In genomic region chr20:36084356-36084755, GRCh38 we compare ENCODE assay signal across 18 cellular contexts.
DNase-seq lines count a peak whose midpoint lies in the region; ATAC-seq, FAIRE-seq and TF ChIP-seq lines count a peak whose summit lies in the region.
"Had no signal": no experiment of that assay in that cellular context is flagged by ENCODE, and none has a peak within 500 bp of the region (broad histone marks: within the 10 kb centered on the region; RNA-seq: fewer than 3 reads in every experiment).

No MANE protein-coding gene starts in this region.

- no peaks in the 10 kb centered on the region for H3K9me2 ChIP-seq in PC-9 (ENCODE audit: insufficient read depth)

- H3K27ac ChIP-seq in HepG2 (ENCODE audit: extremely low read length, insufficient read depth, low read length) (no peak overlapping the region), right lobe of liver (no peak overlapping the region), PC-9 (peak overlapping the region; percentile 97), epithelial cell of prostate (peak overlapping the region; percentile 87), stomach (peak overlapping the region; percentile 62 to 87 (median 80))
- H3K27ac ChIP-seq: BLaER1 treated with 17β-estradiol and CSF1 and Interleukin-3, amounts not matched to agents 10 nM and 100 nM; GM23248 had no signal

- peaks cover 24% of the 10 kb centered on the region for H3K4me1 ChIP-seq in HepG2 (ENCODE audit: insufficient read depth, low read length)
- H3K4me1 ChIP-seq in right lobe of liver: no peaks in the 10 kb centered on the region
- peaks cover 80% of the 10 kb centered on the region for H3K4me1 ChIP-seq in PC-9 (replicated peaks; ENCODE audit: insufficient read depth)
- H3K4me1 ChIP-seq in stomach: peaks cover 0 to 15% (median 9%) of the 10 kb centered on the region in 4 donors

- H3K9me3 ChIP-seq in HepG2 (ENCODE audit: low read length): peaks cover 5% of the 10 kb centered on the region; the same call in 1 of the 2 replicates
- no peaks in the 10 kb centered on the region for H3K9me3 ChIP-seq in right lobe of liver
- H3K9me3 ChIP-seq in PC-9 (ENCODE audit: insufficient read depth, low read depth): peaks cover 7% of the 10 kb centered on the region; the same call in 1 of the 2 replicates
- no peaks in the 10 kb centered on the region for H3K9me3 ChIP-seq in stomach
- H3K9me3 ChIP-seq: HAP-1 had no signal

- H3F3A ChIP-seq in PC-9 (ENCODE audit: insufficient read depth, low read depth): peaks cover 60% of the 10 kb centered on the region

- POLR2A ChIA-PET in HepG2 (lab: Yijun Ruan, JAX): interaction anchor here (1.2 kb wide), 1 partner anchor 9 kb away, joined by 3 read pairs; no protein-coding TSS in a partner anchor
- POLR2A ChIA-PET in PC-9 (lab: Charles Lee; ENCODE audit: unreplicated experiment): no interaction called here

- 42% methylated on average over 3 of the region's 3 CpGs for WGBS in HepG2 (ENCODE audit: low lambda C conversion rate)
- 66% methylated on average over 3 of the region's 3 CpGs for WGBS in right lobe of liver (ENCODE audit: insufficient coverage, low coverage, low lambda C conversion rate, missing lambda C conversion rate)
- WGBS in stomach, 5 donors: 89 to 96% (median 92%) methylated on average over 3 of the region's 3 CpGs

- H3K27me3 ChIP-seq in HepG2 (ENCODE audit: control insufficient read depth in 1 of 2, insufficient read depth in 2 of 2, low read length in 2 of 2) (0 out of 5 replicates have a peak, but pooled peaks cover 0 to 4% of the 10 kb centered on the region in 2 experiments), right lobe of liver (no peaks in the 10 kb centered on the region), PC-9 (ENCODE audit: insufficient read depth, low read depth) (no peaks in the 10 kb centered on the region), stomach (no peaks in the 10 kb centered on the region)

- no peak overlapping the region for H3K9ac ChIP-seq in HepG2 (ENCODE audit: insufficient read depth, low read depth, low read length)
- H3K9ac ChIP-seq: BLaER1 treated with 17β-estradiol and CSF1 and Interleukin-3, amounts not matched to agents 10 nM and 100 nM; GM23248 had no signal

- H3K4me3 ChIP-seq in HepG2 (replicated peaks in 1 of 3; ENCODE audit: insufficient read depth in 1 of 3, low read depth in 2 of 3, low read length in 3 of 3) (no peak overlapping the region), right lobe of liver (no peak overlapping the region), PC-9 (peak overlapping the region; percentile 24), stomach (no peak overlapping the region)
- H3K4me3 ChIP-seq: BLaER1 treated with 17β-estradiol and CSF1 and Interleukin-3, amounts not matched to agents 10 nM and 100 nM; GM12878; GM23248; HAP-1 had no signal

- no peak for ATAC-seq in HepG2
- ATAC-seq in right lobe of liver: no peak
- ATAC-seq in GM21529 (IDR thresholded peaks at IDR 0.05; ENCODE audit: unreplicated experiment): no peak
- ATAC-seq: CD8-positive, alpha-beta T cell; GM12878 had no signal

- no peak for DNase-seq in HepG2 (ENCODE audit: low spot score)
- DNase-seq in right lobe of liver: no peak
- no peak for DNase-seq in PC-9
- no peak for DNase-seq in epithelial cell of prostate (ENCODE audit: low read depth, low spot score)
- no peak for DNase-seq in stomach
- no peak for DNase-seq in NCI-H82 treated with DMSO at 0.1 percent for 48 hours (lab: John Stamatoyannopoulos, UW; ENCODE audit: unreplicated experiment)
- DNase-seq in NCI-H748 (lab: John Stamatoyannopoulos, UW; ENCODE audit: unreplicated experiment): no peak
- DNase-seq: 8988T; CD8-positive, alpha-beta T cell; DMS79; GM23248; IMR-90 had no signal

- H3K36me3 ChIP-seq in HepG2 (replicated peaks in 1 of 2; ENCODE audit: control insufficient read depth in 1 of 2, insufficient read depth in 2 of 2, low read length in 2 of 2) (no peaks in the 10 kb centered on the region), right lobe of liver (no peaks in the 10 kb centered on the region), PC-9 (ENCODE audit: low read depth) (no peaks in the 10 kb centered on the region), stomach (no peaks in the 10 kb centered on the region)
- H3K36me3 ChIP-seq: BLaER1 treated with 17β-estradiol and CSF1 and Interleukin-3, amounts not matched to agents 10 nM and 100 nM; HAP-1 had no signal

- no TSS peak for BruUV-seq in HepG2 (replicated peaks; lab: Mats Ljungman, UMichigan)
- BruUV-seq in PC-9 (replicated peaks; lab: Mats Ljungman, UMichigan): no TSS peak

- no peak overlapping the region for H2AFZ ChIP-seq in HepG2 (ENCODE audit: low read length)
- no peak overlapping the region for H2AFZ ChIP-seq in PC-9
- H2AFZ ChIP-seq: GM23248 had no signal

- intact Hi-C loops in HepG2 (cut with micrococcal nuclease; ENCODE audit: unreplicated experiment): no loop called here
- intact Hi-C loops in right lobe of liver (cut with DNase I): no loop called here
- intact Hi-C loops in PC-9 (cut with micrococcal nuclease; ENCODE audit: unreplicated experiment): no loop called here
- intact Hi-C loops in stomach (cut with DNase I; ENCODE audit: low total_unique reads): no loop called here

- no peak for TF ChIP-seq RAD21 in HepG2 (CRISPR knock-in tag; IDR thresholded peaks at IDR 0.05)

- TF ChIP-seq CTCF in HepG2 (CRISPR knock-in tag; IDR thresholded peaks at IDR 0.05) (no peak), right lobe of liver (IDR thresholded peaks at IDR 0.05) (no peak), PC-9 (conservative IDR thresholded peaks at IDR 0.05) (no peak), stomach (IDR thresholded peaks at IDR 0.05) (no peak)

- TF ChIP-seq POLR2A in HepG2 (IDR thresholded peaks at IDR 0.05; ENCODE audit: insufficient read depth in 1 of 2, low read depth in 2 of 2, low read length in 2 of 2): no peak
- no peak for TF ChIP-seq POLR2A in right lobe of liver (IDR thresholded peaks at IDR 0.05)
- no peak for TF ChIP-seq POLR2A in stomach (IDR thresholded peaks at IDR 0.05)

- TF ChIP-seq EP300 in HepG2 (IDR thresholded peaks at IDR 0.05; ENCODE audit: low read depth in 2 of 2, low read length in 2 of 2) (no peak), HepG2 (CRISPR knock-in tag; IDR thresholded peaks at IDR 0.05; ENCODE audit: borderline replicate concordance) (no peak), stomach (IDR thresholded peaks at IDR 0.05) (no peak)

- CTCF ChIA-PET in HepG2 (lab: Yijun Ruan, JAX; ENCODE audit: low intra/inter-chr PET ratio, low total read pairs) (no interaction called here), PC-9 (lab: Charles Lee) (no interaction called here)

- peak; percentile 21 for FAIRE-seq in HepG2 (lab: Jason Lieb, UNC)
- FAIRE-seq: D721Med, GM19239 had no signal

- H3K4me2 ChIP-seq in HepG2 (ENCODE audit: low read depth, low read length) (no peak overlapping the region), PC-9 (peak overlapping the region; percentile 85)

- in situ Hi-C loops in HepG2 (cut with HindIII; ENCODE audit: extremely low pct_ligation_motif_present, low pct_unique_long_range_greater_than_20kb): no loop called here

- H3K79me2 ChIP-seq in HepG2 (ENCODE audit: insufficient read depth, low read length) (no peaks in the 10 kb centered on the region), PC-9 (ENCODE audit: low read depth) (no peaks in the 10 kb centered on the region)

- H4K20me1 ChIP-seq in HepG2 (ENCODE audit: insufficient read depth, low read length) (no peaks in the 10 kb centered on the region), PC-9 (ENCODE audit: insufficient read depth) (no peaks in the 10 kb centered on the region)
- H4K20me1 ChIP-seq: BLaER1 treated with 17β-estradiol and CSF1 and Interleukin-3, amounts not matched to agents 10 nM and 100 nM had no signal

TF ChIP-seq in HepG2, 621 proteins besides CTCF, POLR2A, EP300 and RAD21:
- TF ChIP-seq CHCHD3 (CRISPR knock-in tag; IDR thresholded peaks at IDR 0.05) (no peak), CBFB (CRISPR knock-in tag; IDR thresholded peaks at IDR 0.05) (no peak), PAWR (CRISPR knock-in tag; IDR thresholded peaks at IDR 0.05; ENCODE audit: borderline replicate concordance) (no peak), REL (CRISPR knock-in tag; conservative IDR thresholded peaks at IDR 0.05) (no peak), TMF1 (CRISPR knock-in tag; IDR thresholded peaks at IDR 0.05; ENCODE audit: low read depth) (no peak), RARG (CRISPR knock-in tag; IDR thresholded peaks at IDR 0.05; ENCODE audit: low read depth) (no peak), MYNN (CRISPR knock-in tag; IDR thresholded peaks at IDR 0.05; ENCODE audit: low read depth) (no peak), CEBPB (IDR thresholded peaks at IDR 0.05; ENCODE audit: borderline replicate concordance, low read depth, low read length) (no peak), ZNF296 (CRISPR knock-in tag; conservative IDR thresholded peaks at IDR 0.05) (no peak), GFI1 (CRISPR knock-in tag; IDR thresholded peaks at IDR 0.05; ENCODE audit: borderline replicate concordance) (no peak), ZNF260 (CRISPR knock-in tag; IDR thresholded peaks at IDR 0.05; ENCODE audit: borderline replicate concordance, low read depth) (no peak), POLR2G (IDR thresholded peaks at IDR 0.05; ENCODE audit: low read depth, low read length) (no peak)
- TF ChIP-seq, protein P1, sequence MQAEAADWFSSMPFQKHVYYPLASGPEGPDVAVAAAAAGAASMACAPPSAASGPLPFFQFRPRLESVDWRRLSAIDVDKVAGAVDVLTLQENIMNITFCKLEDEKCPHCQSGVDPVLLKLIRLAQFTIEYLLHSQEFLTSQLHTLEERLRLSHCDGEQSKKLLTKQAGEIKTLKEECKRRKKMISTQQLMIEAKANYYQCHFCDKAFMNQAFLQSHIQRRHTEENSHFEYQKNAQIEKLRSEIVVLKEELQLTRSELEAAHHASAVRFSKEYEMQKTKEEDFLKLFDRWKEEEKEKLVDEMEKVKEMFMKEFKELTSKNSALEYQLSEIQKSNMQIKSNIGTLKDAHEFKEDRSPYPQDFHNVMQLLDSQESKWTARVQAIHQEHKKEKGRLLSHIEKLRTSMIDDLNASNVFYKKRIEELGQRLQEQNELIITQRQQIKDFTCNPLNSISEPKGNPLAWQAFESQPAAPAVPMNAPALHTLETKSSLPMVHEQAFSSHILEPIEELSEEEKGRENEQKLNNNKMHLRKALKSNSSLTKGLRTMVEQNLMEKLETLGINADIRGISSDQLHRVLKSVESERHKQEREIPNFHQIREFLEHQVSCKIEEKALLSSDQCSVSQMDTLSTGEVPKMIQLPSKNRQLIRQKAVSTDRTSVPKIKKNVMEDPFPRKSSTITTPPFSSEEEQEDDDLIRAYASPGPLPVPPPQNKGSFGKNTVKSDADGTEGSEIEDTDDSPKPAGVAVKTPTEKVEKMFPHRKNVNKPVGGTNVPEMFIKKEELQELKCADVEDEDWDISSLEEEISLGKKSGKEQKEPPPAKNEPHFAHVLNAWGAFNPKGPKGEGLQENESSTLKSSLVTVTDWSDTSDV (CRISPR knock-in tag; IDR thresholded peaks at IDR 0.05): no peak
- TF ChIP-seq, protein P2, sequence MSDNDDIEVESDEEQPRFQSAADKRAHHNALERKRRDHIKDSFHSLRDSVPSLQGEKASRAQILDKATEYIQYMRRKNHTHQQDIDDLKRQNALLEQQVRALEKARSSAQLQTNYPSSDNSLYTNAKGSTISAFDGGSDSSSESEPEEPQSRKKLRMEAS (IDR thresholded peaks at IDR 0.05): no peak
TF ChIP-seq in HepG2: peak in this region for 0.

Comparison
In these comparisons a context has a peak if more than half of its experiments do, and no peak if none do; other contexts are left out.
1. H3K27ac ChIP-seq: peak in PC-9 (single experiment), epithelial cell of prostate (single experiment) and stomach (5 of 5); none in HepG2 (single experiment) and right lobe of liver (0 of 3).